15 cellular contexts compared by ENCODE assay signal in genomic region chr21:45056505-45056904, GRCh38. TPM values are rescaled to one million over a fixed set of nuclear protein-coding genes. Genes with fewer than 3 reads are reported as not detected.
A peak's percentile ranks its signal among the peaks of the same experiment; 100 is the strongest.
DNase-seq lines count a peak whose midpoint lies in the region; ATAC-seq and TF ChIP-seq lines count a peak whose summit lies in the region.
"Had no signal": no experiment of that assay in that cellular context is flagged by ENCODE, and none has a peak within 500 bp of the region (broad histone marks: within the 10 kb centered on the region; RNA-seq: fewer than 3 reads in every experiment).

No MANE protein-coding gene starts in this region.

- H3K36me3 ChIP-seq in osteoblast (ENCODE audit: insufficient read depth, low read length), result no peaks in the 10 kb centered on the region
- H3K36me3 ChIP-seq: MG63 had no signal

- no peak overlapping the region for H2AFZ ChIP-seq in osteoblast (ENCODE audit: low read length)

- DNase-seq in left ventricle myocardium superior (no peak), left cardiac atrium (no peak), dermis blood vessel endothelial cell (peak; percentile 88), osteoblast (ENCODE audit: insufficient read length, low spot score, missing footprints) (no peak), DMS53 treated with DMSO at 0.1 percent for 48 hours (lab: John Stamatoyannopoulos, UW; ENCODE audit: unreplicated experiment) (no peak)
- DNase-seq: COR-L47, MG63, NCI-H1092, NCI-H1694, NCI-H2107, NCI-H226, NCI-H524 treated with DMSO at 0.1 percent for 48 hours had no signal

- peak; percentile 23 for ATAC-seq in left ventricle myocardium superior
- ATAC-seq in left cardiac atrium, result no peak
- no peak for ATAC-seq in HG02610 (IDR thresholded peaks at IDR 0.05; ENCODE audit: unreplicated experiment)
- ATAC-seq in HG02870 (IDR thresholded peaks at IDR 0.05; ENCODE audit: unreplicated experiment), result no peak
- ATAC-seq: Panc1 had no signal

- no peak for TF ChIP-seq CTCF in osteoblast (IDR thresholded peaks at IDR 0.05; ENCODE audit: extremely low read depth, low read depth, low read length)

- no peaks in the 10 kb centered on the region for H4K20me1 ChIP-seq in osteoblast (ENCODE audit: insufficient read depth, low read length)

- peaks cover 16% of the 10 kb centered on the region for H3K4me1 ChIP-seq in osteoblast (ENCODE audit: insufficient read depth, low read length)

- no peaks in the 10 kb centered on the region for H3K79me2 ChIP-seq in osteoblast (ENCODE audit: insufficient read depth, low read length)

- H3K27ac ChIP-seq in osteoblast (ENCODE audit: low read depth, low read length), result no peak overlapping the region

- H3K4me2 ChIP-seq in osteoblast (ENCODE audit: insufficient read depth, low read length), result peak overlapping the region; percentile 58

- H3K27me3 ChIP-seq in osteoblast (ENCODE audit: insufficient read depth, low read length), result peaks cover 7% of the 10 kb centered on the region

- H3K9me3 ChIP-seq in osteoblast (ENCODE audit: low read depth, low read length), result no peaks in the 10 kb centered on the region
- H3K9me3 ChIP-seq: MG63 had no signal

- peak overlapping the region; percentile 27 for H3K4me3 ChIP-seq in osteoblast (ENCODE audit: insufficient read depth, low read length)
- H3K4me3 ChIP-seq: MG63 had no signal

- intact Hi-C loops in left ventricle myocardium superior (cut with micrococcal nuclease) (no loop called here), left cardiac atrium (cut with DNase I) (no loop called here)

RNA-seq across cellular contexts. Expression of gene ADARB1, which starts 17.9 kb away (rescaled TPM):
- 13.6 TPM for total RNA-seq in left ventricle myocardium superior
- 10 to 100 TPM; 20.6 to 21.7 TPM for total RNA-seq in left cardiac atrium
- 27.0 and 32.0 TPM in 2 replicates for total RNA-seq in dermis blood vessel endothelial cell
- 19.5 and 28.9 TPM in 2 replicates for total RNA-seq in osteoblast
